ENCODE assay signal across 23 cellular contexts in the genomic region with DNA sequence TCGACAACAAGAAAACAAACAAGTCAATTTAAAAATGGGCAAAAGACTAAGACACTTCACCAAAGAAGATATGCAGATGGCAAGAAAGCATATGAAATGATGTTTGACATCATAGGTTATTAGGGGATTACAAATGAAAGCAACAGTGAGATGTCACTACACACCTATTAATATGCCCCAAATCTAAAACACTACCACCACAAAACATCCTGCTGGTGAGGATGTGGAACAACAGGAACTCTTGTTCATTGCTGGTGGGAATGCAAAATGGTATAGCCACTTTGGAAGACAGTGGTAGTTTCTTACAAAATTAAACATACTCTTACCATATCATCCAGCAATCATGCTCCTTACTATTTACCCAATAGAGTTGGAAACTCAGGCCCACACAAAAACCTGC. TPM values are rescaled to one million over a fixed set of nuclear protein-coding genes. Genes with fewer than 3 reads are reported as not detected.
A peak's percentile ranks its signal among the peaks of the same experiment; 100 is the strongest.
DNase-seq lines count a peak whose midpoint lies in the region; FAIRE-seq and TF ChIP-seq lines count a peak whose summit lies in the region.
"Had no signal": no experiment of that assay in that cellular context is flagged by ENCODE, and none has a peak within 500 bp of the region (broad histone marks: within the 10 kb centered on the region; RNA-seq: fewer than 3 reads in every experiment).

No MANE protein-coding gene starts in this region.

- in situ Hi-C loops in SK-MEL-5 (cut with HindIII; ENCODE audit: low pct_unique_long_range_greater_than_20kb, low sequenced_read_pairs), result no loop called here

- H3K9me3 Mint-ChIP-seq in CD14-positive monocyte, result no peaks in the 10 kb centered on the region
- H3K9me3 Mint-ChIP-seq: activated naive CD4-positive, alpha-beta T cell treated with anti-CD3 and anti-CD28 coated beads for 36 hours; CD8-positive, alpha-beta memory T cell had no signal

- H3K4me3 Mint-ChIP-seq in CD14-positive monocyte, result no peak overlapping the region
- H3K4me3 Mint-ChIP-seq: activated naive CD4-positive, alpha-beta T cell treated with anti-CD3 and anti-CD28 coated beads for 36 hours; CD8-positive, alpha-beta memory T cell had no signal

- intact Hi-C loops in CD14-positive monocyte (cut with micrococcal nuclease) (no loop called here), head of caudate nucleus (cut with DNase I) (no loop called here)

- peaks cover 18 to 30% of the 10 kb centered on the region in 2 donors for H3K36me3 Mint-ChIP-seq in CD14-positive monocyte
- H3K36me3 Mint-ChIP-seq: CD8-positive, alpha-beta memory T cell had no signal

- FAIRE-seq in GM18507 (lab: Jason Lieb, UNC), result peak; percentile 48
- FAIRE-seq: endometrium had no signal

- peaks cover 0 to 1% (median 0%) of the 10 kb centered on the region in 3 donors for H3K27me3 Mint-ChIP-seq in CD14-positive monocyte (ENCODE audit: low read depth in 3 of 3)

- peak overlapping the region in 1 of 7 donors; percentile 58 for H3K27ac Mint-ChIP-seq in CD14-positive monocyte
- H3K27ac Mint-ChIP-seq: activated naive CD4-positive, alpha-beta T cell treated with anti-CD3 and anti-CD28 coated beads for 36 hours; CD8-positive, alpha-beta memory T cell had no signal

- peak; percentile 21 for TF ChIP-seq CTCF in CD14-positive monocyte (IDR thresholded peaks at IDR 0.05)
- peak; percentile 18 for TF ChIP-seq CTCF in fibroblast of pulmonary artery (IDR thresholded peaks at IDR 0.05; ENCODE audit: low read length, missing control alignments)

- no peaks in the 10 kb centered on the region for H3K4me1 Mint-ChIP-seq in CD14-positive monocyte
- H3K4me1 Mint-ChIP-seq: CD8-positive, alpha-beta memory T cell had no signal

- DNase-seq in CD14-positive monocyte (ENCODE audit: low spot score) (no peak), GM18507 (ENCODE audit: extremely low spot score, insufficient read length, low read depth) (no peak), SK-MEL-5 (ENCODE audit: low read depth, low spot score) (peak; percentile 46), fibroblast of pulmonary artery (ENCODE audit: low read depth) (no peak), EL (no peak), MV-4-11 (lab: John Stamatoyannopoulos, UW) (no peak), head of caudate nucleus (no peak), GDM1 (lab: John Stamatoyannopoulos, UW) (no peak)
- DNase-seq: activated CD4-positive, alpha-beta T cell treated with anti-CD3 and anti-CD28 coated beads, Interleukin-2, amount 50 U/mL, for 48 hours; activated naive CD4-positive, alpha-beta T cell treated with anti-CD3 and anti-CD28 coated beads for 36 hours; activated T-cell treated with anti-CD3 and anti-CD28 coated beads, Interleukin-2, amount 50 U/mL, for 1 hour; CD8-positive, alpha-beta memory T cell; colonic mucosa; hippocampal formation; KG1; NCI-H1105 treated with DMSO at 0.1 percent for 48 hours; pancreas; SHP77 treated with DMSO at 0.1 percent for 48 hours; stimulated activated CD4-positive, alpha-beta T cell treated with anti-CD3 and anti-CD28 coated beads, Interleukin-1b, Interleukin-23, amount 100 ng/mL, for 48 hours; stimulated activated naive CD4-positive, alpha-beta T cell; thyroid gland had no signal

- H3K4me3 ChIP-seq in fibroblast of pulmonary artery (replicated peaks; ENCODE audit: low read depth, low read length), result no peak overlapping the region
- H3K4me3 ChIP-seq: colonic mucosa, lung, pancreas, thyroid gland had no signal

RNA-seq across cellular contexts. Expression of gene PRRG4, which starts 29.0 kb away (rescaled TPM):
- polyA plus RNA-seq in CD14-positive monocyte, result 1 to 10 TPM; 8.7 to 9.9 TPM
- 0.18 and 0.29 TPM in 2 replicates for total RNA-seq in SK-MEL-5 (2014; rRNA removed; shearing (Covaris generic))
- 0.58 and 0.76 TPM in 2 replicates for polyA plus RNA-seq in SK-MEL-5 (2015; cell fraction: cytosol; rRNA removed)
- not detected in 2 replicates for polyA plus RNA-seq in SK-MEL-5 (2015; cell fraction: nucleus; rRNA removed)
- polyA plus RNA-seq: CD8-positive, alpha-beta memory T cell had no signal

RNA-seq across cellular contexts. Expression of gene QSER1, which starts 33.9 kb away (rescaled TPM):
- 1 to 10 TPM; 1.1 to 2.5 TPM for polyA plus RNA-seq in CD14-positive monocyte
- 21.7 and 24.1 TPM in 2 replicates for total RNA-seq in SK-MEL-5 (2014; rRNA removed; shearing (Covaris generic))
- polyA plus RNA-seq in SK-MEL-5 (2015; cell fraction: cytosol; rRNA removed), result 12.2 and 19.2 TPM in 2 replicates
- polyA plus RNA-seq in SK-MEL-5 (2015; cell fraction: nucleus; rRNA removed), result 28.2 and 33.5 TPM in 2 replicates
